Comparison of ENCODE assay signal across 6 cellular contexts in the genomic region with DNA sequence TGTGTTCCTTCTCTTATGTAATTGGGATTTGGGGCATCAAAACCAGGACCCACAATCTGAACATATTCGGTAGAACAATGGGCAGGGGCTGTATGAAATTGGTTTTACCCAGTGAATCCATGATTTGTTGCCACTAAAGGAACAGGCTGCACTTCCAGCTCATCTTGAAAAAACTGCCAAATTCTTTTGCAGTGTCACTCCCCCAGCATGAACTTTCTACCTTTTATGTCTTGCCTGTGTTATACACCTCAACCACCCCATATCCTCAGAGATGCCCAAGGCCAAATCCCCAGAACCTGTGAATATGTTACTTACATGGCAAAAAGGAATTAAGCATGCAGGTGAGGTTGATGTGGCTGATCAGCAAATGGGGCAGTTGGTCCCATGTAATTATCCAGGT.
"Had no signal": no experiment of that assay in that cellular context is flagged by ENCODE, and none has a peak within 500 bp of the region (broad histone marks: within the 10 kb centered on the region; RNA-seq: fewer than 3 reads in every experiment).

No MANE protein-coding gene starts in this region.

- H3K27ac ChIP-seq: HL-60 had no signal

- H3K4me1 Mint-ChIP-seq: GM23338, H9 had no signal

- H2AFZ ChIP-seq: GM23338 had no signal

- H3K4me3 Mint-ChIP-seq: GM23338, H9 had no signal

- ATAC-seq: GM23338, HepG2 had no signal

- H3K27me3 Mint-ChIP-seq: IgD-negative memory B cell had no signal

- H3K4me3 ChIP-seq: GM23338 had no signal

- DNase-seq: H9, HCEC 1CT had no signal

- H3K4me2 ChIP-seq: GM23338 had no signal

- H3K27ac Mint-ChIP-seq: GM23338, H9 had no signal
